8 cellular contexts compared by ENCODE assay signal in the genomic region with DNA sequence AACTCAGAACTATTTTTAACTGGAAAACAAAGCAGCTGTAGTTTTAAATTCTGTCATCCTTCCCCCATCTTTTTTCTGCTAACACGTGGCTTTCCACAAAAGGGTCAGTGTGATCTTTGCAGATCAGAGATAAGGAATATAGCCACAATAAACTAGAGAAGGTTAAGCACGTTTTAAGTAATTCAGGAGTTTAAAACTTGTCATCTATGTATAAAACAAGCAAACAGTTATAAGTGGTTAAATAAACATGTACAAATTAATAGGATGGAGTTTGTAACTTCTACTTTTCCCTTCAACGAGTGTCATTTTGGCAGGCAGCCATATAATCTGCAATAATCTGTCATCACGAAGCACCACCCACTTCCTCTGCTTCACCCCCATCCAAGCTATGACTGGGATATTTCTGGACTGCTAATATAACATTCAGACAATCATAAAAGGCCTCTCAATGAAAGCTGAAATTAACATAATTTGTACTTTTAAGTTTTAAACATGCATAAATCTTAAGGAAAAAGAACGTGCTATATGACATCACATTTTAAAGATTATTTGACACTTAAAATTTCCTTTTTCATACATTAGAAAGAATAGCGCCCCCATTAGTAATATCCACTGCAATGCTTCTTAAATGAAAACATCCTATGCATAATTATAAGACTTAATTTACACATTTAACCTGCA. TPM values are rescaled to one million over a fixed set of nuclear protein-coding genes. Genes with fewer than 3 reads are reported as not detected.
DNase-seq lines count a peak whose midpoint lies in the region; ATAC-seq and TF ChIP-seq lines count a peak whose summit lies in the region.

No MANE protein-coding gene starts in this region.

- no peaks in the 10 kb centered on the region for H3K27me3 ChIP-seq in gastrocnemius medialis

- in situ Hi-C loops in gastrocnemius medialis (cut with MboI; ENCODE audit: low sequenced_read_pairs in 4 of 4), result no loop called here

- H3K4me3 ChIP-seq in GM08714 (ENCODE audit: low read length) (peak overlapping the region; percentile 36; the same call in 1 of the 2 replicates), NB4 (ENCODE audit: low read depth, low read length) (peak overlapping the region; percentile 74), foreskin fibroblast (ENCODE audit: low read depth in 1 of 2, low read length in 2 of 2) (no peak overlapping the region), gastrocnemius medialis (no peak overlapping the region)

- no peak for TF ChIP-seq POLR2A in NB4 (IDR thresholded peaks at IDR 0.05; ENCODE audit: extremely low read depth, insufficient read length)
- TF ChIP-seq POLR2A in gastrocnemius medialis (IDR thresholded peaks at IDR 0.05), result no peak

- H3K4me1 ChIP-seq in gastrocnemius medialis, result peaks cover 16 to 23% of the 10 kb centered on the region in 2 donors

- ATAC-seq in GM21717 (IDR thresholded peaks at IDR 0.05; ENCODE audit: unreplicated experiment) (peak; percentile 66), gastrocnemius medialis (peak in 1 of 2 donors; percentile 45)

- TF ChIP-seq CTCF in NB4 (IDR thresholded peaks at IDR 0.05; ENCODE audit: low read depth, low read length) (peak; percentile 42), foreskin fibroblast (IDR thresholded peaks at IDR 0.05; ENCODE audit: low read depth, low read length) (no peak), gastrocnemius medialis (IDR thresholded peaks at IDR 0.05 in 4 of 5, conservative IDR thresholded peaks at IDR 0.05 in 1 of 5) (no peak)

- intact Hi-C loops in gastrocnemius medialis (cut with DNase I; ENCODE audit: low total_unique reads), result no loop called here

- H3K9me3 ChIP-seq in gastrocnemius medialis, result no peaks in the 10 kb centered on the region

- no peaks in the 10 kb centered on the region for H3K36me3 ChIP-seq in gastrocnemius medialis

- DNase-seq in NB4 (ENCODE audit: low read depth) (peak; percentile 93), foreskin fibroblast (peak; percentile 78 to 89), gastrocnemius medialis (peak in 1 of 2 donors; percentile 23), kidney tubule cell (ENCODE audit: low spot score) (no peak), NCI-H774 (lab: John Stamatoyannopoulos, UW) (no peak)
- DNase-seq in activated CD8-positive, alpha-beta memory T cell treated with anti-CD3 and anti-CD28 coated beads, Interleukin-2, amount 50 U/mL, for 4 hours, result peak; percentile 44

- peak overlapping the region; percentile 50 to 74 (median 64) for H3K27ac ChIP-seq in gastrocnemius medialis

RNA-seq across cellular contexts. Expression of gene TAOK3, which starts 15.2 kb away (rescaled TPM):
- total RNA-seq in gastrocnemius medialis, result 10 to 100 TPM; 13.5 to 24.5 (median 15.1) TPM

RNA-seq across cellular contexts. Expression of gene SUDS3, which starts 18.9 kb away (rescaled TPM):
- 10 to 100 TPM; 17.0 to 33.2 (median 29.1) TPM for total RNA-seq in gastrocnemius medialis

Comparison
In these comparisons a context has a peak if more than half of its experiments do, and no peak if none do; other contexts are left out.
1. H3K4me3 ChIP-seq: peak in GM08714 (single experiment) and NB4 (single experiment); none in foreskin fibroblast (0 of 2) and gastrocnemius medialis (0 of 4).
2. DNase-seq: peak in NB4 (single experiment), activated CD8-positive, alpha-beta memory T cell treated with anti-CD3 and anti-CD28 coated beads, Interleukin-2, amount 50 U/mL, for 4 hours (single experiment) and foreskin fibroblast (2 of 2); none in kidney tubule cell (single experiment) and NCI-H774 (single experiment).